In the genomic region with DNA sequence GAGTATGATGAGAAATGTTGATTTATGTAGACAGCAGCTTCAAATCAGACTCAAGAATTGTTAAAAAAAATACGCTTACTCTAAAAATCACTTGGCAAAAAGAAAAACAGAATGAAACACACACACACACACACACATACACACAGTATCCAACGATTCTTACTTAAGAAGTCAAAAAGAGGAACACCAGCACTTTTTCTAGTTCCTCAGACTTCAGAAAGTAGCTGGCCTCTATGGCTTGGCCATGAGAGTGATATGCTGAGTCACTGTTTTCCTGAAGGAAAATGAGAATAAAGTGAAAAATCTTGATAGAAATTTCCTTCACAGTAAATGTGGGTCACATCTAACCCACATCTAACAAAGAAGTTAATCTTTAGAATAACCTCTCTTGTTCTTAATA, we compare ENCODE assay signal across 1 cellular context.
TF ChIP-seq lines count a peak whose summit lies in the region.

No MANE protein-coding gene starts in this region.

TF ChIP-seq in SK-N-SH, 30 proteins besides CTCF, POLR2A, EP300 and RAD21 (continued from another document):
- TF ChIP-seq, protein P1, sequence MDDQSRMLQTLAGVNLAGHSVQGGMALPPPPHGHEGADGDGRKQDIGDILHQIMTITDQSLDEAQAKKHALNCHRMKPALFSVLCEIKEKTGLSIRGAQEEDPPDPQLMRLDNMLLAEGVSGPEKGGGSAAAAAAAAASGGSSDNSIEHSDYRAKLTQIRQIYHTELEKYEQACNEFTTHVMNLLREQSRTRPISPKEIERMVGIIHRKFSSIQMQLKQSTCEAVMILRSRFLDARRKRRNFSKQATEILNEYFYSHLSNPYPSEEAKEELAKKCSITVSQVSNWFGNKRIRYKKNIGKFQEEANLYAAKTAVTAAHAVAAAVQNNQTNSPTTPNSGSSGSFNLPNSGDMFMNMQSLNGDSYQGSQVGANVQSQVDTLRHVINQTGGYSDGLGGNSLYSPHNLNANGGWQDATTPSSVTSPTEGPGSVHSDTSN (IDR thresholded peaks at IDR 0.05): no peak
- no peak for TF ChIP-seq FOSL2 (IDR thresholded peaks at IDR 0.05; ENCODE audit: borderline replicate concordance, low read depth)
- TF ChIP-seq, protein P2, sequence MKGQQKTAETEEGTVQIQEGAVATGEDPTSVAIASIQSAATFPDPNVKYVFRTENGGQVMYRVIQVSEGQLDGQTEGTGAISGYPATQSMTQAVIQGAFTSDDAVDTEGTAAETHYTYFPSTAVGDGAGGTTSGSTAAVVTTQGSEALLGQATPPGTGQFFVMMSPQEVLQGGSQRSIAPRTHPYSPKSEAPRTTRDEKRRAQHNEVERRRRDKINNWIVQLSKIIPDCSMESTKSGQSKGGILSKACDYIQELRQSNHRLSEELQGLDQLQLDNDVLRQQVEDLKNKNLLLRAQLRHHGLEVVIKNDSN (IDR thresholded peaks at IDR 0.05; ENCODE audit: borderline replicate concordance, low read depth): no peak
- TF ChIP-seq EZH2phosphoT487 (IDR thresholded peaks at IDR 0.05; ENCODE audit: borderline replicate concordance, low read depth): no peak
- no peak for TF ChIP-seq NRF1 (IDR thresholded peaks at IDR 0.05; ENCODE audit: low read depth, low read length)
- no peak for TF ChIP-seq YY1 (IDR thresholded peaks at IDR 0.05; ENCODE audit: low read depth)
- TF ChIP-seq REST (IDR thresholded peaks at IDR 0.05; ENCODE audit: low read depth, low read length): no peak
- TF ChIP-seq RCOR1 (IDR thresholded peaks at IDR 0.05; ENCODE audit: low read length): no peak
- no peak for TF ChIP-seq TAF1 (IDR thresholded peaks at IDR 0.05; ENCODE audit: borderline replicate concordance, low read depth, low read length)
- TF ChIP-seq MAX (IDR thresholded peaks at IDR 0.05; ENCODE audit: low read depth): no peak
- no peak for TF ChIP-seq MXI1 (IDR thresholded peaks at IDR 0.05; ENCODE audit: low read depth, low read length)
